2 cellular contexts compared by ENCODE assay signal in the genomic region with DNA sequence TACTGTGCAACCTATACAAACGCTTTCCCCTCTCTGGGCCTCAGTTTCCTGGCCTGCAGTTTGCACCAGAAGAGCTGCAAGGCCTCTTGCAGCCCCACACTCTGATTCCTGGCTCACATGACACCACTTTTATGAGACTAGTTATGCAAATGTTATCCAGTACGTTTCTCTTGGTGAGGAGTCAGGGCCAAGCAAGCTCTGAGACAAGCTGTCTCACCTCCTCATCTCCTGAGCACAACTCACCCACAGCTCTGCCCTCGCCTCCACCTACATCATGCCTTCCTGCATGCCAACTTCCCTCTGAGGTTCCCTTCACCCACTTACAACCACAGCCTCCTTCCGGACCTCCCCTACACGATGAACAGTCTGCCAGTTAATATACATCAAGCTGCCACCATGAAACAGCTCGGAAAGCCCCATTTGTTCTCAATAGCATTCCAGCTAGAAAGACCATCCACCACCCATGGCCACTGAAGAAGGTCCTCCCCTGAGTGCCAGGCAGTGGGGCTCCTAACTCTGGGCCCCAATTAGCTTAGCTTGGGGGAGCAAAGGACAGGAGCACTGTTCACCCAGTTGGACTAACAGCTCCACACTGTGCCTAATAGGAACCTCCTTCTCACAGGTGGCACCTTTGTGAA.
A peak's percentile ranks its signal among the peaks of the same experiment; 100 is the strongest.
TF ChIP-seq lines count a peak whose summit lies in the region.

No MANE protein-coding gene starts in this region.

TF ChIP-seq in HEK293, 187 proteins besides CTCF, POLR2A, EP300 and RAD21:
- no peak for TF ChIP-seq ZNF274 (IDR thresholded peaks at IDR 0.05; ENCODE audit: low read length)
- no peak for TF ChIP-seq ZNF274 (tag by site-specific recombination; IDR thresholded peaks at IDR 0.05; ENCODE audit: borderline replicate concordance)
- TF ChIP-seq ZBTB21 (tag by site-specific recombination; IDR thresholded peaks at IDR 0.05), result no peak
- TF ChIP-seq ZFHX2 (tag by site-specific recombination; conservative IDR thresholded peaks at IDR 0.05), result peak; percentile 87
- TF ChIP-seq ZFP41 (tag by site-specific recombination; IDR thresholded peaks at IDR 0.05; ENCODE audit: borderline replicate concordance), result no peak
- peak; percentile 86 for TF ChIP-seq EGR2 (tag by site-specific recombination; IDR thresholded peaks at IDR 0.05; ENCODE audit: low read depth)

TF ChIP-seq in H1, 55 proteins besides CTCF, POLR2A, EP300 and RAD21:
- TF ChIP-seq RFX5 (IDR thresholded peaks at IDR 0.05; ENCODE audit: borderline replicate concordance, low read depth, low read length) (no peak), EZH2 (IDR thresholded peaks at IDR 0.05; ENCODE audit: low read depth, low read length, severe bottlenecking) (no peak), KDM1A (IDR thresholded peaks at IDR 0.05; ENCODE audit: borderline replicate concordance, low read length) (no peak), NRF1 (IDR thresholded peaks at IDR 0.05; ENCODE audit: low read depth, low read length) (no peak), ZNF274 (IDR thresholded peaks at IDR 0.05; ENCODE audit: borderline replicate concordance, extremely low read depth, low read length) (no peak), CBX8 (IDR thresholded peaks at IDR 0.05; ENCODE audit: borderline replicate concordance, low read depth, low read length) (no peak), RXRA (IDR thresholded peaks at IDR 0.05; ENCODE audit: insufficient read depth, low read depth, low read length) (no peak), MAFK (IDR thresholded peaks at IDR 0.05; ENCODE audit: low read depth, low read length) (no peak)
